ENCODE assay signal across 23 cellular contexts in genomic region chr10:129840196-129840590, GRCh38.
"Had no signal": no experiment of that assay in that cellular context is flagged by ENCODE, and none has a peak within 500 bp of the region (broad histone marks: within the 10 kb centered on the region; RNA-seq: fewer than 3 reads in every experiment).

No MANE protein-coding gene starts in this region.

- DNase-seq: Kasumi-1, MM.1S, NCI-H1092 treated with DMSO at 0.1 percent for 48 hours, NCI-H1436, NCI-H187, NCI-H2029, NCI-H2081 treated with DMSO at 0.1 percent for 48 hours, NCI-H2171, NCI-H226, NCI-H446, NCI-H510A, NCI-H524 treated with DMSO at 0.1 percent for 48 hours, NCI-H69, NCI-H774, Right ventricle myocardium superior, RPMI8226, SIG-M5 had no signal

- H3K9ac ChIP-seq: KMS-11 had no signal

- H3K4me1 Mint-ChIP-seq: IgD-negative memory B cell had no signal

- H3K27me3 ChIP-seq: SJSA1 had no signal

- H3K4me1 ChIP-seq: SJSA1 had no signal

- H3K9me3 Mint-ChIP-seq: IgD-negative memory B cell had no signal

- H3K36me3 ChIP-seq: SJSA1 had no signal

- H3K4me3 ChIP-seq: K562, SJSA1, SK-N-MC had no signal

- H3K27ac ChIP-seq: HL-60, KMS-11, SJSA1, SK-N-MC had no signal

- H3K4me2 ChIP-seq: KMS-11 had no signal

- H3K27ac Mint-ChIP-seq: IgD-negative memory B cell had no signal

- H3K27me3 Mint-ChIP-seq: IgD-negative memory B cell had no signal
